Comparison of ENCODE assay signal across 1 cellular context in the genomic region with DNA sequence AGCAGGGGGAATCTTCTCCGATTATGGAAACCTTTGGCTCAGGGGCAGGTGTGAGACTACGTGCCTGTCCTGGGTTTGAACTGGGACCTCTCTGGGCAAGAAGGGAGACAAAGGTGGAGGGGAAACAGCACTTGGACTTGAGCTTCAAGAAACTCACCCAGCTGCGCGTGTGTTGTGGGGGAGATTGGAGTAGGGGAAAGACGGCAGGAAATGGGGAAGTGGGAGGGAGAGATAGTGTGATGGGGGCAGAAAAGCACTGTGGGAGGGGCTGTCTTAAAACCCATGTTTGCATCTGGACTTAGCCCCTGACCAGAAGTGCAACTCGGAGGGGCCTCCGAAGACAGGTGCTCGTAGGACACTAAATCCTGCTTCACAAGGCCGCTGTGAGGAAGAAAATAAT.
A peak's percentile ranks its signal among the peaks of the same experiment; 100 is the strongest.
TF ChIP-seq lines count a peak whose summit lies in the region.

No MANE protein-coding gene starts in this region.

TF ChIP-seq in K562, 482 proteins besides CTCF, POLR2A, EP300 and RAD21 (continued from another document and continues in another):
- no peak for TF ChIP-seq JUN (IDR thresholded peaks at IDR 0.05; ENCODE audit: borderline replicate concordance, low read depth, low read length)
- no peak for TF ChIP-seq JUN (CRISPR knock-in tag; IDR thresholded peaks at IDR 0.05; ENCODE audit: borderline replicate concordance)
- no peak for TF ChIP-seq ZNF76 (CRISPR knock-in tag; IDR thresholded peaks at IDR 0.05; ENCODE audit: borderline replicate concordance)
- TF ChIP-seq ATF1 (CRISPR knock-in tag; IDR thresholded peaks at IDR 0.05), result no peak
- TF ChIP-seq ATF1 (tag; IDR thresholded peaks at IDR 0.05), result 0 out of 2 replicates have a peak, but pooled peaks have one; percentile 8
- TF ChIP-seq MAZ (CRISPR knock-in tag; conservative IDR thresholded peaks at IDR 0.05 in 1 of 2, IDR thresholded peaks at IDR 0.05 in 1 of 2), result peak; percentile 48 to 72; a peak in 3 of 4 replicates
- TF ChIP-seq, protein P1, sequence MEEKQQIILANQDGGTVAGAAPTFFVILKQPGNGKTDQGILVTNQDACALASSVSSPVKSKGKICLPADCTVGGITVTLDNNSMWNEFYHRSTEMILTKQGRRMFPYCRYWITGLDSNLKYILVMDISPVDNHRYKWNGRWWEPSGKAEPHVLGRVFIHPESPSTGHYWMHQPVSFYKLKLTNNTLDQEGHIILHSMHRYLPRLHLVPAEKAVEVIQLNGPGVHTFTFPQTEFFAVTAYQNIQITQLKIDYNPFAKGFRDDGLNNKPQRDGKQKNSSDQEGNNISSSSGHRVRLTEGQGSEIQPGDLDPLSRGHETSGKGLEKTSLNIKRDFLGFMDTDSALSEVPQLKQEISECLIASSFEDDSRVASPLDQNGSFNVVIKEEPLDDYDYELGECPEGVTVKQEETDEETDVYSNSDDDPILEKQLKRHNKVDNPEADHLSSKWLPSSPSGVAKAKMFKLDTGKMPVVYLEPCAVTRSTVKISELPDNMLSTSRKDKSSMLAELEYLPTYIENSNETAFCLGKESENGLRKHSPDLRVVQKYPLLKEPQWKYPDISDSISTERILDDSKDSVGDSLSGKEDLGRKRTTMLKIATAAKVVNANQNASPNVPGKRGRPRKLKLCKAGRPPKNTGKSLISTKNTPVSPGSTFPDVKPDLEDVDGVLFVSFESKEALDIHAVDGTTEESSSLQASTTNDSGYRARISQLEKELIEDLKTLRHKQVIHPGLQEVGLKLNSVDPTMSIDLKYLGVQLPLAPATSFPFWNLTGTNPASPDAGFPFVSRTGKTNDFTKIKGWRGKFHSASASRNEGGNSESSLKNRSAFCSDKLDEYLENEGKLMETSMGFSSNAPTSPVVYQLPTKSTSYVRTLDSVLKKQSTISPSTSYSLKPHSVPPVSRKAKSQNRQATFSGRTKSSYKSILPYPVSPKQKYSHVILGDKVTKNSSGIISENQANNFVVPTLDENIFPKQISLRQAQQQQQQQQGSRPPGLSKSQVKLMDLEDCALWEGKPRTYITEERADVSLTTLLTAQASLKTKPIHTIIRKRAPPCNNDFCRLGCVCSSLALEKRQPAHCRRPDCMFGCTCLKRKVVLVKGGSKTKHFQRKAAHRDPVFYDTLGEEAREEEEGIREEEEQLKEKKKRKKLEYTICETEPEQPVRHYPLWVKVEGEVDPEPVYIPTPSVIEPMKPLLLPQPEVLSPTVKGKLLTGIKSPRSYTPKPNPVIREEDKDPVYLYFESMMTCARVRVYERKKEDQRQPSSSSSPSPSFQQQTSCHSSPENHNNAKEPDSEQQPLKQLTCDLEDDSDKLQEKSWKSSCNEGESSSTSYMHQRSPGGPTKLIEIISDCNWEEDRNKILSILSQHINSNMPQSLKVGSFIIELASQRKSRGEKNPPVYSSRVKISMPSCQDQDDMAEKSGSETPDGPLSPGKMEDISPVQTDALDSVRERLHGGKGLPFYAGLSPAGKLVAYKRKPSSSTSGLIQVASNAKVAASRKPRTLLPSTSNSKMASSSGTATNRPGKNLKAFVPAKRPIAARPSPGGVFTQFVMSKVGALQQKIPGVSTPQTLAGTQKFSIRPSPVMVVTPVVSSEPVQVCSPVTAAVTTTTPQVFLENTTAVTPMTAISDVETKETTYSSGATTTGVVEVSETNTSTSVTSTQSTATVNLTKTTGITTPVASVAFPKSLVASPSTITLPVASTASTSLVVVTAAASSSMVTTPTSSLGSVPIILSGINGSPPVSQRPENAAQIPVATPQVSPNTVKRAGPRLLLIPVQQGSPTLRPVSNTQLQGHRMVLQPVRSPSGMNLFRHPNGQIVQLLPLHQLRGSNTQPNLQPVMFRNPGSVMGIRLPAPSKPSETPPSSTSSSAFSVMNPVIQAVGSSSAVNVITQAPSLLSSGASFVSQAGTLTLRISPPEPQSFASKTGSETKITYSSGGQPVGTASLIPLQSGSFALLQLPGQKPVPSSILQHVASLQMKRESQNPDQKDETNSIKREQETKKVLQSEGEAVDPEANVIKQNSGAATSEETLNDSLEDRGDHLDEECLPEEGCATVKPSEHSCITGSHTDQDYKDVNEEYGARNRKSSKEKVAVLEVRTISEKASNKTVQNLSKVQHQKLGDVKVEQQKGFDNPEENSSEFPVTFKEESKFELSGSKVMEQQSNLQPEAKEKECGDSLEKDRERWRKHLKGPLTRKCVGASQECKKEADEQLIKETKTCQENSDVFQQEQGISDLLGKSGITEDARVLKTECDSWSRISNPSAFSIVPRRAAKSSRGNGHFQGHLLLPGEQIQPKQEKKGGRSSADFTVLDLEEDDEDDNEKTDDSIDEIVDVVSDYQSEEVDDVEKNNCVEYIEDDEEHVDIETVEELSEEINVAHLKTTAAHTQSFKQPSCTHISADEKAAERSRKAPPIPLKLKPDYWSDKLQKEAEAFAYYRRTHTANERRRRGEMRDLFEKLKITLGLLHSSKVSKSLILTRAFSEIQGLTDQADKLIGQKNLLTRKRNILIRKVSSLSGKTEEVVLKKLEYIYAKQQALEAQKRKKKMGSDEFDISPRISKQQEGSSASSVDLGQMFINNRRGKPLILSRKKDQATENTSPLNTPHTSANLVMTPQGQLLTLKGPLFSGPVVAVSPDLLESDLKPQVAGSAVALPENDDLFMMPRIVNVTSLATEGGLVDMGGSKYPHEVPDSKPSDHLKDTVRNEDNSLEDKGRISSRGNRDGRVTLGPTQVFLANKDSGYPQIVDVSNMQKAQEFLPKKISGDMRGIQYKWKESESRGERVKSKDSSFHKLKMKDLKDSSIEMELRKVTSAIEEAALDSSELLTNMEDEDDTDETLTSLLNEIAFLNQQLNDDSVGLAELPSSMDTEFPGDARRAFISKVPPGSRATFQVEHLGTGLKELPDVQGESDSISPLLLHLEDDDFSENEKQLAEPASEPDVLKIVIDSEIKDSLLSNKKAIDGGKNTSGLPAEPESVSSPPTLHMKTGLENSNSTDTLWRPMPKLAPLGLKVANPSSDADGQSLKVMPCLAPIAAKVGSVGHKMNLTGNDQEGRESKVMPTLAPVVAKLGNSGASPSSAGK (IDR thresholded peaks at IDR 0.05), result peak; percentile 71
- TF ChIP-seq EGR1 (conservative IDR thresholded peaks at IDR 0.05), result peak; percentile 61
- TF ChIP-seq, protein P2, sequence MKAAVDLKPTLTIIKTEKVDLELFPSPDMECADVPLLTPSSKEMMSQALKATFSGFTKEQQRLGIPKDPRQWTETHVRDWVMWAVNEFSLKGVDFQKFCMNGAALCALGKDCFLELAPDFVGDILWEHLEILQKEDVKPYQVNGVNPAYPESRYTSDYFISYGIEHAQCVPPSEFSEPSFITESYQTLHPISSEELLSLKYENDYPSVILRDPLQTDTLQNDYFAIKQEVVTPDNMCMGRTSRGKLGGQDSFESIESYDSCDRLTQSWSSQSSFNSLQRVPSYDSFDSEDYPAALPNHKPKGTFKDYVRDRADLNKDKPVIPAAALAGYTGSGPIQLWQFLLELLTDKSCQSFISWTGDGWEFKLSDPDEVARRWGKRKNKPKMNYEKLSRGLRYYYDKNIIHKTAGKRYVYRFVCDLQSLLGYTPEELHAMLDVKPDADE (conservative IDR thresholded peaks at IDR 0.05; ENCODE audit: control insufficient read depth, low read depth, low read length), result no peak
- TF ChIP-seq, protein P3, sequence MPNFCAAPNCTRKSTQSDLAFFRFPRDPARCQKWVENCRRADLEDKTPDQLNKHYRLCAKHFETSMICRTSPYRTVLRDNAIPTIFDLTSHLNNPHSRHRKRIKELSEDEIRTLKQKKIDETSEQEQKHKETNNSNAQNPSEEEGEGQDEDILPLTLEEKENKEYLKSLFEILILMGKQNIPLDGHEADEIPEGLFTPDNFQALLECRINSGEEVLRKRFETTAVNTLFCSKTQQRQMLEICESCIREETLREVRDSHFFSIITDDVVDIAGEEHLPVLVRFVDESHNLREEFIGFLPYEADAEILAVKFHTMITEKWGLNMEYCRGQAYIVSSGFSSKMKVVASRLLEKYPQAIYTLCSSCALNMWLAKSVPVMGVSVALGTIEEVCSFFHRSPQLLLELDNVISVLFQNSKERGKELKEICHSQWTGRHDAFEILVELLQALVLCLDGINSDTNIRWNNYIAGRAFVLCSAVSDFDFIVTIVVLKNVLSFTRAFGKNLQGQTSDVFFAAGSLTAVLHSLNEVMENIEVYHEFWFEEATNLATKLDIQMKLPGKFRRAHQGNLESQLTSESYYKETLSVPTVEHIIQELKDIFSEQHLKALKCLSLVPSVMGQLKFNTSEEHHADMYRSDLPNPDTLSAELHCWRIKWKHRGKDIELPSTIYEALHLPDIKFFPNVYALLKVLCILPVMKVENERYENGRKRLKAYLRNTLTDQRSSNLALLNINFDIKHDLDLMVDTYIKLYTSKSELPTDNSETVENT (CRISPR knock-in tag; IDR thresholded peaks at IDR 0.05), result no peak
- no peak for TF ChIP-seq ZC3H11A (IDR thresholded peaks at IDR 0.05; ENCODE audit: low read depth, low read length)
- TF ChIP-seq NONO (IDR thresholded peaks at IDR 0.05; ENCODE audit: low read depth in 2 of 2, low read length in 1 of 2), result no peak
- no peak for TF ChIP-seq ZNF699 (CRISPR knock-in tag; IDR thresholded peaks at IDR 0.05; ENCODE audit: insufficient replicate concordance)
- no peak for TF ChIP-seq ILF3 (IDR thresholded peaks at IDR 0.05; ENCODE audit: borderline replicate concordance)
- TF ChIP-seq HDAC1 (IDR thresholded peaks at IDR 0.05), result peak in 1 of 2 experiments; percentile 49; a peak in 2 of 4 replicates
- TF ChIP-seq, protein P4, sequence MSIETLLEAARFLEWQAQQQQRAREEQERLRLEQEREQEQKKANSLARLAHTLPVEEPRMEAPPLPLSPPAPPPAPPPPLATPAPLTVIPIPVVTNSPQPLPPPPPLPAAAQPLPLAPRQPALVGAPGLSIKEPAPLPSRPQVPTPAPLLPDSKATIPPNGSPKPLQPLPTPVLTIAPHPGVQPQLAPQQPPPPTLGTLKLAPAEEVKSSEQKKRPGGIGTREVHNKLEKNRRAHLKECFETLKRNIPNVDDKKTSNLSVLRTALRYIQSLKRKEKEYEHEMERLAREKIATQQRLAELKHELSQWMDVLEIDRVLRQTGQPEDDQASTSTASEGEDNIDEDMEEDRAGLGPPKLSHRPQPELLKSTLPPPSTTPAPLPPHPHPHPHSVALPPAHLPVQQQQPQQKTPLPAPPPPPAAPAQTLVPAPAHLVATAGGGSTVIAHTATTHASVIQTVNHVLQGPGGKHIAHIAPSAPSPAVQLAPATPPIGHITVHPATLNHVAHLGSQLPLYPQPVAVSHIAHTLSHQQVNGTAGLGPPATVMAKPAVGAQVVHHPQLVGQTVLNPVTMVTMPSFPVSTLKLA (conservative IDR thresholded peaks at IDR 0.05), result 0 out of 4 replicates have a peak, but pooled peaks of 1 of the 2 experiments have one; percentile 26
- peak; percentile 19; the same call in 1 of the 2 replicates for TF ChIP-seq OTX1 (CRISPR knock-in tag; IDR thresholded peaks at IDR 0.05)
- TF ChIP-seq ZNF445 (CRISPR knock-in tag; IDR thresholded peaks at IDR 0.05; ENCODE audit: low read depth), result no peak
- 0 out of 2 replicates have a peak, but pooled peaks have one; percentile 32 for TF ChIP-seq BHLHE40 (IDR thresholded peaks at IDR 0.05; ENCODE audit: low read length)
- TF ChIP-seq HMGN3 (IDR thresholded peaks at IDR 0.05; ENCODE audit: borderline replicate concordance, extremely low read depth, insufficient read length, low read depth, low read length), result no peak
- no peak for TF ChIP-seq ZNF431 (CRISPR knock-in tag; IDR thresholded peaks at IDR 0.05)
- peak; percentile 68 for TF ChIP-seq CHD4 (IDR thresholded peaks at IDR 0.05; ENCODE audit: insufficient read depth, insufficient replicate concordance, low read depth, low read length, poor library complexity, severe bottlenecking)
- peak; percentile 86 for TF ChIP-seq ARID1B (IDR thresholded peaks at IDR 0.05)
- TF ChIP-seq SNRNP70 (optimal IDR thresholded peaks at IDR 0.05; ENCODE audit: low read depth, low read length), result no peak
- no peak for TF ChIP-seq CREBBP (IDR thresholded peaks at IDR 0.05; ENCODE audit: low read depth, low read length)
- TF ChIP-seq KLF16 (IDR thresholded peaks at IDR 0.05), result peak; percentile 82
- TF ChIP-seq ASH1L (IDR thresholded peaks at IDR 0.05; ENCODE audit: borderline replicate concordance, low read depth, partially characterized antibody), result no peak
- TF ChIP-seq, protein P5, sequence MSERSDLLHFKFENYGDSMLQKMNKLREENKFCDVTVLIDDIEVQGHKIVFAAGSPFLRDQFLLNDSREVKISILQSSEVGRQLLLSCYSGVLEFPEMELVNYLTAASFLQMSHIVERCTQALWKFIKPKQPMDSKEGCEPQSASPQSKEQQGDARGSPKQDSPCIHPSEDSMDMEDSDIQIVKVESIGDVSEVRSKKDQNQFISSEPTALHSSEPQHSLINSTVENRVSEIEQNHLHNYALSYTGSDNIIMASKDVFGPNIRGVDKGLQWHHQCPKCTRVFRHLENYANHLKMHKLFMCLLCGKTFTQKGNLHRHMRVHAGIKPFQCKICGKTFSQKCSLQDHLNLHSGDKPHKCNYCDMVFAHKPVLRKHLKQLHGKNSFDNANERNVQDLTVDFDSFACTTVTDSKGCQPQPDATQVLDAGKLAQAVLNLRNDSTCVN (CRISPR knock-in tag; IDR thresholded peaks at IDR 0.05), result 0 out of 2 replicates have a peak, but pooled peaks have one; percentile 26
